1 cellular context compared by ENCODE assay signal in genomic region chr10:5684318-5684970, GRCh38.
TF ChIP-seq lines count a peak whose summit lies in the region.

Gene TASOR2, plus strand, starts transcription at chr10:5684838. Its CDS starts 35,805 bp downstream, at chr10:5720643.

TF ChIP-seq in HepG2, 621 proteins besides CTCF, POLR2A, EP300 and RAD21 (continued from another document and continues in another):
- no peak for TF ChIP-seq CSRNP2 (CRISPR knock-in tag; conservative IDR thresholded peaks at IDR 0.05; ENCODE audit: low read depth)
- no peak for TF ChIP-seq XRCC5 (optimal IDR thresholded peaks at IDR 0.05; ENCODE audit: low read length)
- TF ChIP-seq ZBTB3 (CRISPR knock-in tag; IDR thresholded peaks at IDR 0.05; ENCODE audit: borderline replicate concordance, low read depth) = no peak
- TF ChIP-seq ZSCAN22 (CRISPR knock-in tag; IDR thresholded peaks at IDR 0.05) = 0 out of 2 replicates have a peak, but pooled peaks have one; percentile 43
- TF ChIP-seq TAF1 (CRISPR knock-in tag; IDR thresholded peaks at IDR 0.05) = peak; percentile 49; the same call in 1 of the 2 replicates
- TF ChIP-seq CREBL2 (CRISPR knock-in tag; IDR thresholded peaks at IDR 0.05; ENCODE audit: borderline replicate concordance) = peak; percentile 92; the same call in 1 of the 2 replicates
- peak; percentile 97 for TF ChIP-seq ZFP36L1 (CRISPR knock-in tag; IDR thresholded peaks at IDR 0.05)
- TF ChIP-seq ZBED4 (CRISPR knock-in tag; IDR thresholded peaks at IDR 0.05; ENCODE audit: borderline replicate concordance) = peak; percentile 74; the same call in 1 of the 2 replicates
- TF ChIP-seq MXI1 (IDR thresholded peaks at IDR 0.05; ENCODE audit: borderline replicate concordance, low read depth, low read length) = peak; percentile 95
- TF ChIP-seq TARDBP (CRISPR knock-in tag; IDR thresholded peaks at IDR 0.05) = peak; percentile 79; the same call in 1 of the 2 replicates
- TF ChIP-seq ZNF205 (CRISPR knock-in tag; IDR thresholded peaks at IDR 0.05) = peak; percentile 90
- TF ChIP-seq HMG20B (CRISPR knock-in tag; conservative IDR thresholded peaks at IDR 0.05) = 0 out of 2 replicates have a peak, but pooled peaks have one; percentile 65
- TF ChIP-seq PHF20 (CRISPR knock-in tag; IDR thresholded peaks at IDR 0.05) = peak; percentile 90
- TF ChIP-seq NR2F6 (IDR thresholded peaks at IDR 0.05) = peak; percentile 87
- peak; percentile 98 for TF ChIP-seq NR2F6 (CRISPR knock-in tag; IDR thresholded peaks at IDR 0.05)
- TF ChIP-seq ZNF207 (IDR thresholded peaks at IDR 0.05; ENCODE audit: borderline replicate concordance) = no peak
- no peak for TF ChIP-seq MTA1 (CRISPR knock-in tag; IDR thresholded peaks at IDR 0.05; ENCODE audit: borderline replicate concordance)
- TF ChIP-seq RFXANK (CRISPR knock-in tag; IDR thresholded peaks at IDR 0.05) = peak; percentile 81; the same call in 1 of the 2 replicates
- TF ChIP-seq ZBTB1 (CRISPR knock-in tag; IDR thresholded peaks at IDR 0.05; ENCODE audit: borderline replicate concordance) = peak; percentile 74; the same call in 1 of the 2 replicates
- TF ChIP-seq ZNF136 (CRISPR knock-in tag; IDR thresholded peaks at IDR 0.05; ENCODE audit: low read depth) = peak; percentile 95
- 0 out of 2 replicates have a peak, but pooled peaks have one; percentile 68 for TF ChIP-seq SATB2 (CRISPR knock-in tag; IDR thresholded peaks at IDR 0.05)
- peak; percentile 96 for TF ChIP-seq HOXA3 (CRISPR knock-in tag; IDR thresholded peaks at IDR 0.05)
- TF ChIP-seq HMGA1 (CRISPR knock-in tag; conservative IDR thresholded peaks at IDR 0.05) = no peak
- peak; percentile 97 for TF ChIP-seq JARID2 (CRISPR knock-in tag; IDR thresholded peaks at IDR 0.05; ENCODE audit: insufficient replicate concordance)
- TF ChIP-seq PRDM4 (CRISPR knock-in tag; IDR thresholded peaks at IDR 0.05; ENCODE audit: borderline replicate concordance) = peak; percentile 80; the same call in 1 of the 2 replicates
- peak; percentile 75 for TF ChIP-seq ZNF746 (CRISPR knock-in tag; IDR thresholded peaks at IDR 0.05)
- peak; percentile 85; the same call in 1 of the 2 replicates for TF ChIP-seq CC2D1A (CRISPR knock-in tag; IDR thresholded peaks at IDR 0.05)
- peak; percentile 75; the same call in 1 of the 2 replicates for TF ChIP-seq ETV6 (CRISPR knock-in tag; conservative IDR thresholded peaks at IDR 0.05)
- peak; percentile 66; the same call in 1 of the 2 replicates for TF ChIP-seq FOXA3 (CRISPR knock-in tag; IDR thresholded peaks at IDR 0.05)
- TF ChIP-seq ZNF563 (CRISPR knock-in tag; IDR thresholded peaks at IDR 0.05) = peak; percentile 96; the same call in 1 of the 2 replicates
- no peak for TF ChIP-seq ZNF674 (CRISPR knock-in tag; IDR thresholded peaks at IDR 0.05; ENCODE audit: low read depth)
- peak; percentile 97 for TF ChIP-seq ZNF280B (CRISPR knock-in tag; IDR thresholded peaks at IDR 0.05; ENCODE audit: borderline replicate concordance)
- TF ChIP-seq DR1 (CRISPR knock-in tag; IDR thresholded peaks at IDR 0.05) = peak; percentile 59; the same call in 1 of the 2 replicates
- peak; percentile 54; the same call in 1 of the 2 replicates for TF ChIP-seq CREB1 (IDR thresholded peaks at IDR 0.05)
- 0 out of 2 replicates have a peak, but pooled peaks have one; percentile 36 for TF ChIP-seq CREB1 (CRISPR knock-in tag; IDR thresholded peaks at IDR 0.05)
- TF ChIP-seq PRPF4 (IDR thresholded peaks at IDR 0.05; ENCODE audit: low read depth, low read length, poor library complexity, severe bottlenecking) = no peak
- peak; percentile 87 for TF ChIP-seq RXRA (CRISPR knock-in tag; IDR thresholded peaks at IDR 0.05)
- TF ChIP-seq IRF9 (CRISPR knock-in tag; IDR thresholded peaks at IDR 0.05; ENCODE audit: borderline replicate concordance) = peak; percentile 89; the same call in 1 of the 2 replicates
- TF ChIP-seq ZFP41 (CRISPR knock-in tag; IDR thresholded peaks at IDR 0.05; ENCODE audit: borderline replicate concordance) = peak; percentile 100
- peak; percentile 89; the same call in 1 of the 2 replicates for TF ChIP-seq ZFP36L2 (CRISPR knock-in tag; IDR thresholded peaks at IDR 0.05)
- peak; percentile 58; the same call in 1 of the 2 replicates for TF ChIP-seq EED (CRISPR knock-in tag; IDR thresholded peaks at IDR 0.05)
- peak; percentile 54; the same call in 1 of the 2 replicates for TF ChIP-seq XBP1 (CRISPR knock-in tag; IDR thresholded peaks at IDR 0.05)
- TF ChIP-seq CBX5 (CRISPR knock-in tag; IDR thresholded peaks at IDR 0.05; ENCODE audit: borderline replicate concordance) = peak; percentile 95
- no peak for TF ChIP-seq IKZF1 (IDR thresholded peaks at IDR 0.05)
- peak; percentile 67; the same call in 1 of the 2 replicates for TF ChIP-seq ZNF800 (CRISPR knock-in tag; IDR thresholded peaks at IDR 0.05)
- peak; percentile 94 for TF ChIP-seq ZGPAT (CRISPR knock-in tag; IDR thresholded peaks at IDR 0.05)
- TF ChIP-seq ZNF644 (CRISPR knock-in tag; IDR thresholded peaks at IDR 0.05; ENCODE audit: low read depth) = peak; percentile 55; the same call in 1 of the 2 replicates
- TF ChIP-seq ZNF512B (CRISPR knock-in tag; IDR thresholded peaks at IDR 0.05; ENCODE audit: borderline replicate concordance) = no peak
- TF ChIP-seq ATRX (CRISPR knock-in tag; IDR thresholded peaks at IDR 0.05; ENCODE audit: borderline replicate concordance) = peak; percentile 48; the same call in 1 of the 2 replicates
- peak; percentile 95 for TF ChIP-seq KAT8 (CRISPR knock-in tag; IDR thresholded peaks at IDR 0.05)
- TF ChIP-seq MATR3 (CRISPR knock-in tag; IDR thresholded peaks at IDR 0.05) = no peak
